ENCODE assay signal across 15 cellular contexts in the genomic region with DNA sequence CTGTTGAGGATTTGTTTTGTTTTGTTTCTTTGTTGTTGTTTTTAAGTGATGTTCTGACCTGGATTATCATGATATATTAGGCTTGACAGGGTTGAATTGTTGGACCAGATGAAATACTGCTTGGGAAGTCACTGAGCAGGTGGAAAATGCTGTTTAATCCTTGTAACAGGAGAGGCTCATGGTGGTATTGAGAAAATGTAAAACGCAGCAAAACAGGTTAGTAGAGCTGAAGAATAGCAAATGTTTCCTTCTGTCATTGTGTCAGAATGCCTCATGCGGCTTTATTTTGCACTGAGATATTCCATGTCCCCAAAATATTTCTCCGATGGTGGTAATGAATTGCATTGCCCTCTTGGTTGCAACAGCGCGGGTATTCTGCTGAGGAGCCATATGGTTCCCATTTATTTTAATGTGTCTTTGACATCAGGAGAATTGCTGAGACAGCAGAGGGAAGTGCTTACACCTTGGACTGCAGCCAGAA.
DNase-seq lines count a peak whose midpoint lies in the region; TF ChIP-seq lines count a peak whose summit lies in the region.
"Had no signal": no experiment of that assay in that cellular context is flagged by ENCODE, and none has a peak within 500 bp of the region (broad histone marks: within the 10 kb centered on the region; RNA-seq: fewer than 3 reads in every experiment).

No MANE protein-coding gene starts in this region.

- H3K36me3 Mint-ChIP-seq in type B pancreatic cell: peaks cover 13% of the 10 kb centered on the region
- H3K36me3 Mint-ChIP-seq: activated naive CD4-positive, alpha-beta T cell treated with anti-CD3 and anti-CD28 coated beads, Interleukin-2, amount 50 U/mL, for 24 hours; naive thymus-derived CD4-positive, alpha-beta T cell had no signal

- peak overlapping the region; percentile 67 for H3K27ac Mint-ChIP-seq in type B pancreatic cell
- H3K27ac Mint-ChIP-seq: activated naive CD4-positive, alpha-beta T cell treated with anti-CD3 and anti-CD28 coated beads, Interleukin-2, amount 50 U/mL, for 24 hours; naive thymus-derived CD4-positive, alpha-beta T cell had no signal

- no peaks in the 10 kb centered on the region for H3K9me3 Mint-ChIP-seq in type B pancreatic cell
- H3K9me3 Mint-ChIP-seq: activated naive CD4-positive, alpha-beta T cell treated with anti-CD3 and anti-CD28 coated beads, Interleukin-2, amount 50 U/mL, for 24 hours had no signal

- no peak overlapping the region for H3K9ac ChIP-seq in endocrine pancreas (ENCODE audit: control insufficient read depth, insufficient read depth, low read length)

- H3K4me1 ChIP-seq in endocrine pancreas (ENCODE audit: control insufficient read depth, insufficient read depth, low read length): peaks cover 14% of the 10 kb centered on the region
- H3K4me1 ChIP-seq: colonic mucosa, gastrocnemius medialis had no signal

- no peaks in the 10 kb centered on the region for H3K36me3 ChIP-seq in endocrine pancreas (ENCODE audit: control insufficient read depth, insufficient read depth, low read length)
- H3K36me3 ChIP-seq: colonic mucosa, gastrocnemius medialis, MG63 had no signal

- no peaks in the 10 kb centered on the region for H3K27me3 ChIP-seq in endocrine pancreas (ENCODE audit: control insufficient read depth, insufficient read depth, low read length)
- H3K27me3 ChIP-seq: colonic mucosa, gastrocnemius medialis, MG63 had no signal

- no peaks in the 10 kb centered on the region for H3K27me3 Mint-ChIP-seq in type B pancreatic cell

- DNase-seq in NCI-H345 (lab: John Stamatoyannopoulos, UW): peak; percentile 31
- DNase-seq in NCI-H345 treated with DMSO at 0.1 percent for 48 hours (lab: John Stamatoyannopoulos, UW; ENCODE audit: unreplicated experiment): no peak
- peak; percentile 88 for DNase-seq in NCI-H2227 (lab: John Stamatoyannopoulos, UW; ENCODE audit: unreplicated experiment)
- DNase-seq in type B pancreatic cell (ENCODE audit: extremely low spot score, unreplicated experiment): no peak
- no peak for DNase-seq in NCI-H2029 treated with DMSO at 0.1 percent for 48 hours (lab: John Stamatoyannopoulos, UW)
- no peak for DNase-seq in NCI-H226
- DNase-seq in GM10266 (ENCODE audit: extremely low spot score): no peak
- DNase-seq: ACHN; colonic mucosa; gastrocnemius medialis; MG63; naive thymus-derived CD4-positive, alpha-beta T cell; trophoblast cell had no signal

- no peak for TF ChIP-seq CTCF in type B pancreatic cell (conservative IDR thresholded peaks at IDR 0.05)
- no peak for TF ChIP-seq CTCF in GM10266 (IDR thresholded peaks at IDR 0.05; ENCODE audit: control insufficient read depth, insufficient read depth, low read depth, missing control alignments)

- H3K4me3 ChIP-seq in endocrine pancreas (ENCODE audit: control insufficient read depth, insufficient read depth, low read length): peak overlapping the region; percentile 15
- H3K4me3 ChIP-seq: colonic mucosa, gastrocnemius medialis, MG63 had no signal

- H3K4me1 Mint-ChIP-seq in type B pancreatic cell (ENCODE audit: unreplicated experiment): peaks cover 14% of the 10 kb centered on the region
- H3K4me1 Mint-ChIP-seq: activated naive CD4-positive, alpha-beta T cell treated with anti-CD3 and anti-CD28 coated beads, Interleukin-2, amount 50 U/mL, for 24 hours; naive thymus-derived CD4-positive, alpha-beta T cell had no signal

- no peaks in the 10 kb centered on the region for H3K9me3 ChIP-seq in endocrine pancreas (ENCODE audit: control insufficient read depth, low read length)
- H3K9me3 ChIP-seq: colonic mucosa, gastrocnemius medialis, MG63 had no signal

- peak overlapping the region; percentile 53 for H3K4me3 Mint-ChIP-seq in type B pancreatic cell
- H3K4me3 Mint-ChIP-seq: activated naive CD4-positive, alpha-beta T cell treated with anti-CD3 and anti-CD28 coated beads, Interleukin-2, amount 50 U/mL, for 24 hours; naive thymus-derived CD4-positive, alpha-beta T cell had no signal

Comparison
In these comparisons a context has a peak if more than half of its experiments do, and no peak if none do; other contexts are left out.
1. DNase-seq: peak in NCI-H345 (single experiment) and NCI-H2227 (single experiment); none in NCI-H345 treated with DMSO at 0.1 percent for 48 hours (single experiment), type B pancreatic cell (single experiment), NCI-H2029 treated with DMSO at 0.1 percent for 48 hours (single experiment), NCI-H226 (single experiment) and GM10266 (single experiment).